In the genomic region with DNA sequence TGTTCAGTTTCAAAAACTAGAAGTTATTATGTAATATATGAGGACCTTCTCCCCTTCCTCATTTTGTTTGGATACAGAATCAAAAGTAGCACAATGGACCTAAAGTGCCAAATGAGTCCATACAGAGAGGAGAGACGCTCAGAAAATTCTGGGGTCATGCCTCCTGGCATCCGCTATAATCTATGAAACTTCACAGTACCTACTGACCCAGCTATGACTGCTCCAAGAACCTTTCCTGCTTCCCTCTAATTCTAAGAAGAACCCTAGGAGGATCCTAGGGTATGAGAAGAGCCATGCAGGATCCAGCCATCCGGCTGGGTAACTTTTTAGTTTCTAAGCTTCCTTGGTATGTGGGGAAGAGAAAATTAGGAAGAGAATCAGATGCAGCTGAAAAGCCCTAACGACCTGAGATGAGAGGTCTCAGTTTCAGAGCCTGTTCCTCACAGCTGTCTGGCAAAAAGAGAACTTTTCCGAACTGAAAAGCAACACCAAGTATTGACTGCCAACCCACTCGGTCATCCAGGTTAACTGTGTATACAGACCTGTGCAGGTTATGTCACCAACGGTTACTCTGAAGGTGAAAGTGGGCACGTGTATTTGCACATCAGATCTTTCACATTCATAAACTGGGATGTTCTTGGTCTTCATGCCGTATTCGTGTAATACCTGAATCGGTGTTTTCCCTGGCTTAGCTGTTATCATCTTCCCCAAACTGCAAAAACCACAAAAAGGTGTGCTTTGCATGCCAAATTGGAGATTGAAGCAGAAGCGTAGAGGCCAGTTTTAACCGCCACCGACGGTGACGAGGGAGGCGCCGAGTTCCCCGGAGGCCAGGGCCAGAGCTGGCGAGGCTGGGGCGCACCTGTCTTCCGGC, we compare ENCODE assay signal across 8 cellular contexts. TPM values are rescaled to one million over a fixed set of nuclear protein-coding genes. Genes with fewer than 3 reads are reported as not detected.
A peak's percentile ranks its signal among the peaks of the same experiment; 100 is the strongest.
DNase-seq lines count a peak whose midpoint lies in the region; ATAC-seq and TF ChIP-seq lines count a peak whose summit lies in the region.

No MANE protein-coding gene starts in this region.

- peaks cover 11% of the 10 kb centered on the region for H3K36me3 ChIP-seq in CD4-positive, alpha-beta memory T cell (ENCODE audit: insufficient read depth, low read length)

- peaks cover 32% of the 10 kb centered on the region for H3K4me1 ChIP-seq in CD4-positive, alpha-beta memory T cell (ENCODE audit: insufficient read depth, low read length)

- peak overlapping the region; percentile 40 to 76 for H3K4me3 ChIP-seq in CD4-positive, alpha-beta memory T cell (ENCODE audit: low read length in 2 of 2)
- H3K4me3 ChIP-seq in fibroblast of villous mesenchyme (ENCODE audit: low read depth, low read length), result peak overlapping the region; percentile 91

- H3K9me3 Mint-ChIP-seq in CD4-positive, alpha-beta memory T cell, result no peaks in the 10 kb centered on the region

- intact Hi-C loops in CD4-positive, alpha-beta memory T cell (cut with micrococcal nuclease), result loop anchor here (1.0 to 2.0 kb wide), 2 partner anchors 37 to 1237 kb away; a partner anchor contains a TSS

- H3K27me3 Mint-ChIP-seq in CD4-positive, alpha-beta memory T cell, result peaks cover 2 to 3% of the 10 kb centered on the region in 2 donors
- H3K27me3 Mint-ChIP-seq in T-helper 17 cell, result no peaks in the 10 kb centered on the region

- ATAC-seq in GM19025 (IDR thresholded peaks at IDR 0.05; ENCODE audit: low read depth, unreplicated experiment) (peak; percentile 32), HG03108 (IDR thresholded peaks at IDR 0.05; ENCODE audit: unreplicated experiment) (peak; percentile 43), T-helper 17 cell (peak; percentile 72)

- CTCF ChIA-PET in CD4-positive, alpha-beta memory T cell (lab: Charles Lee; ENCODE audit: partially characterized antibody), result interaction anchor here (1.1 to 3.2 kb wide), 8 partner anchors 9 to 74 kb away, joined by 3 to 42 read pairs (median 4); a partner anchor contains a TSS

- H3K4me1 Mint-ChIP-seq in CD4-positive, alpha-beta memory T cell, result peaks cover 23 to 35% (median 29%) of the 10 kb centered on the region in 4 donors
- peaks cover 28% of the 10 kb centered on the region for H3K4me1 Mint-ChIP-seq in T-helper 17 cell

- no peaks in the 10 kb centered on the region for H3K9me3 ChIP-seq in CD4-positive, alpha-beta memory T cell (ENCODE audit: control insufficient read depth in 1 of 2, low read length in 2 of 2)
- no peaks in the 10 kb centered on the region for H3K9me3 ChIP-seq in T-helper 17 cell (ENCODE audit: control insufficient read depth, low read length, poor library complexity, severe bottlenecking)

- H3K4me3 Mint-ChIP-seq in CD4-positive, alpha-beta memory T cell, result peak overlapping the region; percentile 87 to 93 (median 90)
- peak overlapping the region; percentile 93 for H3K4me3 Mint-ChIP-seq in T-helper 17 cell

- H3K27ac ChIP-seq in CD4-positive, alpha-beta memory T cell (ENCODE audit: low read depth, low read length), result peak overlapping the region; percentile 97

- peak overlapping the region; percentile 94 to 97 (median 97) for H3K27ac Mint-ChIP-seq in CD4-positive, alpha-beta memory T cell
- peak overlapping the region; percentile 92 for H3K27ac Mint-ChIP-seq in T-helper 17 cell

- H3K36me3 Mint-ChIP-seq in CD4-positive, alpha-beta memory T cell, result peaks cover 17 to 41% of the 10 kb centered on the region in 2 donors
- peaks cover 5% of the 10 kb centered on the region for H3K36me3 Mint-ChIP-seq in T-helper 17 cell (ENCODE audit: low read depth)

- no peaks in the 10 kb centered on the region for H3K27me3 ChIP-seq in CD4-positive, alpha-beta memory T cell (ENCODE audit: insufficient read depth, low read length)

- DNase-seq in CD4-positive, alpha-beta memory T cell, result peak in 3 of 5 donors; percentile 4 to 93 (median 81)
- peak in 1 of 3 donors; percentile 77 for DNase-seq in T-helper 17 cell
- peak; percentile 8 for DNase-seq in fibroblast of villous mesenchyme (ENCODE audit: low read depth)
- peak; percentile 14 for DNase-seq in putamen (ENCODE audit: low spot score)
- DNase-seq in GF-D8 (lab: John Stamatoyannopoulos, UW), result no peak
- no peak for DNase-seq in foreskin melanocyte

- POLR2A ChIA-PET in CD4-positive, alpha-beta memory T cell (lab: Charles Lee; ENCODE audit: partially characterized antibody), result interaction anchor here (1.2 to 2.8 kb wide), 9 partner anchors 15 to 1185 kb away, joined by 3 to 56 read pairs (median 6); a partner anchor contains a TSS

- TF ChIP-seq CTCF in fibroblast of villous mesenchyme (IDR thresholded peaks at IDR 0.05; ENCODE audit: insufficient read depth, low read depth, low read length), result no peak

RNA-seq across cellular contexts. Expression of a gene that starts 1.0 kb away (rescaled TPM):
- 10 to 100 TPM; 51.0 to 52.4 TPM for total RNA-seq in CD4-positive, alpha-beta memory T cell
- polyA plus RNA-seq in CD4-positive, alpha-beta memory T cell, result 10 to 100 TPM; 57.1 to 83.0 TPM
- total RNA-seq in T-helper 17 cell, result 100 to 1,000 TPM; 110 to 119 TPM
- total RNA-seq in fibroblast of villous mesenchyme, result 58.9 and 60.9 TPM in 2 replicates

RNA-seq across cellular contexts. Expression of a gene that starts 1.2 kb away (rescaled TPM):
- 1 to 10 TPM; 3.6 to 4.1 TPM for total RNA-seq in CD4-positive, alpha-beta memory T cell
- under 1 TPM; 0.23 to 0.32 TPM for polyA plus RNA-seq in CD4-positive, alpha-beta memory T cell
- 1 to 10 TPM; 3.8 to 6.1 TPM for total RNA-seq in T-helper 17 cell
- total RNA-seq in fibroblast of villous mesenchyme, result 0.97 and 1.3 TPM in 2 replicates

RNA-seq across cellular contexts. Expression of a gene that starts 28.5 kb away (rescaled TPM):
- under 1 TPM; 0.79 to 0.80 TPM for total RNA-seq in CD4-positive, alpha-beta memory T cell
- 1 to 10 TPM; 2.1 to 2.2 TPM for polyA plus RNA-seq in CD4-positive, alpha-beta memory T cell
- total RNA-seq in T-helper 17 cell (under 1 TPM in 1 of 2 donors, not detected in 1; 0.65 TPM), fibroblast of villous mesenchyme (31.2 and 38.9 TPM in 2 replicates)

RNA-seq across cellular contexts. Expression of a gene that starts 30.3 kb away (rescaled TPM):
- total RNA-seq in CD4-positive, alpha-beta memory T cell, result 10 to 100 TPM; 30.1 to 31.9 TPM
- 10 to 100 TPM; 28.8 to 35.8 TPM for polyA plus RNA-seq in CD4-positive, alpha-beta memory T cell
- total RNA-seq in T-helper 17 cell (10 to 100 TPM; 24.9 to 26.5 TPM), fibroblast of villous mesenchyme (8.4 and 8.6 TPM in 2 replicates)

Comparison
In these comparisons a context has a peak if more than half of its experiments do, and no peak if none do; other contexts are left out.
1. DNase-seq: peak in CD4-positive, alpha-beta memory T cell (3 of 5), fibroblast of villous mesenchyme (single experiment) and putamen (single experiment); none in GF-D8 (single experiment) and foreskin melanocyte (single experiment).
2. RNA of a gene that starts 28.5 kb away (total RNA-seq): 31.2 to 38.9 TPM in fibroblast of villous mesenchyme; 0.79 to 0.80 TPM in CD4-positive, alpha-beta memory T cell and 0.65 TPM in T-helper 17 cell; every median in the first group is over 10 times any median in the second.
3. Peak in every context shown above with its lines, with median percentiles within 50 percentile points of each other: ATAC-seq.